25 cellular contexts compared by ENCODE assay signal in genomic region chr4:173707658-173708415, GRCh38.
"Had no signal": no experiment of that assay in that cellular context is flagged by ENCODE, and none has a peak within 500 bp of the region (broad histone marks: within the 10 kb centered on the region; RNA-seq: fewer than 3 reads in every experiment).

No MANE protein-coding gene starts in this region.

- ATAC-seq: activated naive CD4-positive, alpha-beta T cell treated with anti-CD3 and anti-CD28 coated beads, Interleukin-2, amount 50 U/mL, for 72 hours; activated naive CD8-positive, alpha-beta T cell treated with anti-CD3 and anti-CD28 coated beads, Interleukin-2, amount 50 U/mL, for 24 hours; activated T-cell treated with anti-CD3 and anti-CD28 coated beads, Interleukin-2, amount 50 U/mL, for 4 hours had no signal

- H3K4me3 ChIP-seq: cardiac muscle cell, Peyer's patch, SJCRH30 had no signal

- H3K36me3 Mint-ChIP-seq: activated CD4-positive, alpha-beta memory T cell treated with anti-CD3 and anti-CD28 coated beads for 36 hours; activated naive CD4-positive, alpha-beta T cell treated with anti-CD3 and anti-CD28 coated beads, Interleukin-2, amount 50 U/mL, for 72 hours had no signal

- H3K4me1 ChIP-seq: Peyer's patch, SJCRH30 had no signal

- DNase-seq: activated CD4-positive, alpha-beta memory T cell treated with anti-CD3 and anti-CD28 coated beads for 36 hours; activated CD4-positive, alpha-beta T cell treated with anti-CD3 and anti-CD28 coated beads, Interleukin-2, amount 10 ng/mL, durations not matched to agents 7 days and 5 days; activated CD4-positive, CD25-positive, alpha-beta regulatory T cell; activated CD8-positive, alpha-beta memory T cell treated with anti-CD3 and anti-CD28 coated beads for 24 hours; activated effector memory CD4-positive, alpha-beta T cell treated with anti-CD3 and anti-CD28 coated beads, Interleukin-2, amount 50 U/mL, for 16 hours; activated naive CD4-positive, alpha-beta T cell treated with Interleukin-2 at 50 U/mL for 16 hours; activated naive CD8-positive, alpha-beta T cell treated with anti-CD3 and anti-CD28 coated beads, Interleukin-2, amount 50 U/mL, for 24 hours; activated T-cell treated with anti-CD3 and anti-CD28 coated beads, Interleukin-2, amount 50 U/mL, for 4 hours; brain microvascular endothelial cell; MM.1S; NCI-H1105; NCI-H1436; NCI-H187; NCI-H2081; NCI-H446; NCI-H524; Peyer's patch; Right ventricle myocardium superior; SJCRH30; SK-N-SH; T-helper 1 cell had no signal

- H3K27me3 ChIP-seq: brain microvascular endothelial cell, cardiac muscle cell, Peyer's patch, SJCRH30 had no signal

- H3K9me3 Mint-ChIP-seq: activated CD4-positive, alpha-beta memory T cell treated with anti-CD3 and anti-CD28 coated beads for 36 hours; activated CD4-positive, alpha-beta T cell treated with anti-CD3 and anti-CD28 coated beads, Interleukin-2, amount 10 ng/mL, durations not matched to agents 7 days and 5 days; activated naive CD8-positive, alpha-beta T cell treated with anti-CD3 and anti-CD28 coated beads, Interleukin-2, amount 50 U/mL, for 24 hours; activated T-cell treated with anti-CD3 and anti-CD28 coated beads, Interleukin-2, amount 50 U/mL, for 4 hours had no signal

- H3K9ac ChIP-seq: SK-N-SH had no signal

- H3K27ac ChIP-seq: brain microvascular endothelial cell, cardiac muscle cell, Peyer's patch, RWPE1, SJCRH30, VCaP had no signal

- H3K36me3 ChIP-seq: brain microvascular endothelial cell, cardiac muscle cell, Peyer's patch, SJCRH30 had no signal

- H3K9me3 ChIP-seq: Peyer's patch, SJCRH30, SK-N-SH had no signal

- H3K4me2 ChIP-seq: SK-N-SH had no signal

- H3K4me1 Mint-ChIP-seq: activated CD4-positive, alpha-beta T cell treated with anti-CD3 and anti-CD28 coated beads, Interleukin-2, amount 10 ng/mL, durations not matched to agents 7 days and 5 days; activated naive CD8-positive, alpha-beta T cell treated with anti-CD3 and anti-CD28 coated beads, Interleukin-2, amount 50 U/mL, for 24 hours had no signal

- H3K4me3 Mint-ChIP-seq: activated CD4-positive, alpha-beta memory T cell treated with anti-CD3 and anti-CD28 coated beads for 36 hours; activated CD4-positive, alpha-beta T cell treated with anti-CD3 and anti-CD28 coated beads, Interleukin-2, amount 10 ng/mL, durations not matched to agents 7 days and 5 days; activated naive CD8-positive, alpha-beta T cell treated with anti-CD3 and anti-CD28 coated beads, Interleukin-2, amount 50 U/mL, for 24 hours; activated T-cell treated with anti-CD3 and anti-CD28 coated beads, Interleukin-2, amount 50 U/mL, for 4 hours had no signal

- H3K27ac Mint-ChIP-seq: activated CD4-positive, alpha-beta memory T cell treated with anti-CD3 and anti-CD28 coated beads for 36 hours; activated CD4-positive, alpha-beta T cell treated with anti-CD3 and anti-CD28 coated beads, Interleukin-2, amount 10 ng/mL, durations not matched to agents 7 days and 5 days; activated naive CD4-positive, alpha-beta T cell treated with anti-CD3 and anti-CD28 coated beads, Interleukin-2, amount 50 U/mL, for 72 hours; activated naive CD8-positive, alpha-beta T cell treated with anti-CD3 and anti-CD28 coated beads, Interleukin-2, amount 50 U/mL, for 24 hours had no signal
